ENCODE assay signal across 6 cellular contexts in the genomic region with DNA sequence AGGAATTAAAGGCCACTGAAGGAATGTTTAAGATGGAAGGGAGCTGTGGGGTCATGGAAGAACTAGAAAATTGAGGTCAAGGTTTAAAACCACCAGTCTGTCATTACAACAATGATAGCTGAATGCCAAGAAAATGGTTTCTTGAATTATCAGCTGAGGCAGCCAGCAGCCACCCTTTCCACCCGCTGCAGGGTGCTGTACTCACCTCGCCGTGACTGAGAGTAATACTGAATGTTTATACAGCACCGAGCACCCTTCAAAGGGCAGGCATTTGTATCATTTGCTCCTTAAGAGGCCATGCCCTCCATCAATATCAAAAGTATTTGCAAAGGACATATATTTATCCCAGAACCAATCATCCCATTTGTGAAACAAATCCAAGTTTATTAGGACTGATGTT.
"Had no signal": no experiment of that assay in that cellular context is flagged by ENCODE, and none has a peak within 500 bp of the region (broad histone marks: within the 10 kb centered on the region; RNA-seq: fewer than 3 reads in every experiment).

No MANE protein-coding gene starts in this region.

- DNase-seq: H9, HCEC 1CT, IMR-90, KG1 had no signal

- H3K4me3 Mint-ChIP-seq: GM23338, H9 had no signal

- H3K27ac Mint-ChIP-seq: GM23338, H9 had no signal

- H3K4me3 ChIP-seq: GM23338, K562 had no signal
